ENCODE assay signal across 8 cellular contexts in genomic region chr11:101915811-101916291, GRCh38. TPM values are rescaled to one million over a fixed set of nuclear protein-coding genes. Genes with fewer than 3 reads are reported as not detected.
A peak's percentile ranks its signal among the peaks of the same experiment; 100 is the strongest.
DNase-seq lines count a peak whose midpoint lies in the region; ATAC-seq and TF ChIP-seq lines count a peak whose summit lies in the region.

No MANE protein-coding gene starts in this region.

- H3K27me3 ChIP-seq in OCI-LY1 (ENCODE audit: insufficient read depth, low read length) (no peaks in the 10 kb centered on the region), mesenchymal stem cell (ENCODE audit: control insufficient read depth in 1 of 2, insufficient read depth in 1 of 2, low read length in 2 of 2) (no peaks in the 10 kb centered on the region), vagina (no peaks in the 10 kb centered on the region)

- H3K9me3 ChIP-seq in OCI-LY1 (ENCODE audit: low read length) (no peaks in the 10 kb centered on the region), mesenchymal stem cell (ENCODE audit: control insufficient read depth, low read length) (no peaks in the 10 kb centered on the region), vagina (no peaks in the 10 kb centered on the region)

- H3K79me1 ChIP-seq in mesenchymal stem cell (replicated peaks; ENCODE audit: low read length, poor library complexity, severe bottlenecking), result no peaks in the 10 kb centered on the region

- H2BK15ac ChIP-seq in mesenchymal stem cell (ENCODE audit: low read depth, poor library complexity, severe bottlenecking), result no peak overlapping the region

- H4K91ac ChIP-seq in mesenchymal stem cell (ENCODE audit: low read length), result no peak overlapping the region

- ATAC-seq in HG02870 (IDR thresholded peaks at IDR 0.05; ENCODE audit: unreplicated experiment), result peak; percentile 37
- ATAC-seq in activated CD4-positive, CD25-positive, alpha-beta regulatory T cell treated with anti-CD3 and anti-CD28 coated beads, Interleukin-2, amount 50 U/mL, for 24 hours, result no peak

- TF ChIP-seq CTCF in 22Rv1 (IDR thresholded peaks at IDR 0.05) (no peak), OCI-LY1 (IDR thresholded peaks at IDR 0.05; ENCODE audit: low read length) (no peak), choroid plexus epithelial cell (conservative IDR thresholded peaks at IDR 0.05; ENCODE audit: low read depth, low read length) (no peak), vagina (IDR thresholded peaks at IDR 0.05) (no peak)

- H3K4me2 ChIP-seq in OCI-LY1 (ENCODE audit: low read length) (peak overlapping the region; percentile 73), mesenchymal stem cell (ENCODE audit: low read length, poor library complexity, severe bottlenecking) (peak overlapping the region; percentile 26)

- TF ChIP-seq POLR2A in vagina (IDR thresholded peaks at IDR 0.05), result no peak

- no peak overlapping the region for H2BK5ac ChIP-seq in mesenchymal stem cell (ENCODE audit: low read depth, low read length, poor library complexity, severe bottlenecking)

- H3K36me3 ChIP-seq in OCI-LY1 (ENCODE audit: insufficient read depth, low read length), result no peaks in the 10 kb centered on the region
- H3K36me3 ChIP-seq in mesenchymal stem cell (ENCODE audit: control insufficient read depth in 1 of 2, insufficient read depth in 2 of 2, low read depth in 1 of 2, low read length in 2 of 2), result no peaks in the 10 kb centered on the region
- H3K36me3 ChIP-seq in vagina, result no peaks in the 10 kb centered on the region

- peak overlapping the region; percentile 70 for H3K4me3 ChIP-seq in OCI-LY1 (ENCODE audit: low read depth, low read length, poor library complexity, severe bottlenecking)
- H3K4me3 ChIP-seq in choroid plexus epithelial cell (ENCODE audit: low read depth, low read length), result peak overlapping the region; percentile 92
- peak overlapping the region in 1 of 2 experiments; percentile 80 for H3K4me3 ChIP-seq in mesenchymal stem cell (ENCODE audit: insufficient read depth in 1 of 2, low read depth in 1 of 2, low read length in 2 of 2)
- H3K4me3 ChIP-seq in vagina, result peak overlapping the region; percentile 68 to 70

- no peaks in the 10 kb centered on the region for H4K20me1 ChIP-seq in OCI-LY1 (ENCODE audit: insufficient read depth, low read length)

- H3K4me1 ChIP-seq in OCI-LY1 (ENCODE audit: insufficient read depth, low read length, severe bottlenecking) (peaks cover 54% of the 10 kb centered on the region), mesenchymal stem cell (ENCODE audit: control insufficient read depth, insufficient read depth, low read depth, low read length) (no peaks in the 10 kb centered on the region), vagina (no peaks in the 10 kb centered on the region)

- no peak overlapping the region for H2AFZ ChIP-seq in OCI-LY1 (ENCODE audit: low read length)
- H2AFZ ChIP-seq in mesenchymal stem cell (ENCODE audit: low read depth, low read length), result no peak overlapping the region

- H3K14ac ChIP-seq in mesenchymal stem cell (ENCODE audit: low read length in 2 of 2), result no peak overlapping the region

- H3K79me2 ChIP-seq in OCI-LY1 (ENCODE audit: insufficient read depth, low read length), result 0 out of 2 replicates have a peak, but pooled peaks cover 5% of the 10 kb centered on the region

- H2BK12ac ChIP-seq in mesenchymal stem cell (ENCODE audit: low read length in 2 of 2), result no peak overlapping the region

- H3K9ac ChIP-seq in OCI-LY1 (ENCODE audit: low read length) (peak overlapping the region; percentile 76), mesenchymal stem cell (ENCODE audit: low read length) (peak overlapping the region; percentile 97)

- H3K4ac ChIP-seq in mesenchymal stem cell (ENCODE audit: low read depth in 1 of 2, low read length in 2 of 2), result no peak overlapping the region

- H3K9me2 ChIP-seq in OCI-LY1 (ENCODE audit: low read depth, low read length), result no peaks in the 10 kb centered on the region

- no peak overlapping the region for H3K18ac ChIP-seq in mesenchymal stem cell (ENCODE audit: low read depth in 1 of 2, low read length in 2 of 2)

- H2BK120ac ChIP-seq in mesenchymal stem cell (ENCODE audit: low read depth, low read length), result no peak overlapping the region

- no peak overlapping the region for H2AK5ac ChIP-seq in mesenchymal stem cell (ENCODE audit: low read length, severe bottlenecking)

- no peak overlapping the region for H4K8ac ChIP-seq in mesenchymal stem cell (ENCODE audit: low read length)

- intact Hi-C loops in vagina (cut with DNase I), result no loop called here

- DNase-seq in GM04504 (ENCODE audit: low read depth), result peak; percentile 58
- peak; percentile 62 for DNase-seq in choroid plexus epithelial cell (ENCODE audit: low read depth)
- peak; percentile 77 for DNase-seq in mesenchymal stem cell
- DNase-seq in vagina (ENCODE audit: extremely low spot score in 2 of 2), result no peak

- H3K27ac ChIP-seq in 22Rv1 (peak overlapping the region; percentile 74; the same call in 1 of the 2 replicates), OCI-LY1 (ENCODE audit: low read depth, low read length, poor library complexity, severe bottlenecking) (peak overlapping the region; percentile 94), mesenchymal stem cell (ENCODE audit: low read length, poor library complexity, severe bottlenecking) (no peak overlapping the region), vagina (peak overlapping the region; percentile 88)

- WGBS in mesenchymal stem cell, result 4% methylated on average over 3 of the region's 4 CpGs

- no peak overlapping the region for H3K23ac ChIP-seq in mesenchymal stem cell (ENCODE audit: low read length in 2 of 2)

- H3F3A ChIP-seq in OCI-LY1 (ENCODE audit: insufficient read depth, low read length), result no peaks in the 10 kb centered on the region

RNA-seq across cellular contexts. Expression of gene ANGPTL5, which starts 0.5 kb away (rescaled TPM):
- polyA plus RNA-seq in mesenchymal stem cell (2013, experiment 1 of 2), result not detected
- polyA plus RNA-seq in mesenchymal stem cell (2013, experiment 2 of 2), result 0.03 TPM
- not detected for total RNA-seq in vagina

RNA-seq across cellular contexts. Expression of gene CEP126, which starts 1.0 kb away (rescaled TPM):
- polyA plus RNA-seq in mesenchymal stem cell (2013, experiment 1 of 2), result 2.7 TPM
- polyA plus RNA-seq in mesenchymal stem cell (2013, experiment 2 of 2), result 2.7 TPM
- 9.6 TPM for total RNA-seq in vagina

Comparison
In these comparisons a context has a peak if more than half of its experiments do, and no peak if none do; other contexts are left out.
1. DNase-seq: peak in GM04504 (single experiment), choroid plexus epithelial cell (single experiment) and mesenchymal stem cell (single experiment); none in vagina (0 of 2).